6 cellular contexts compared by ENCODE assay signal in genomic region chr6:41071501-41071922, GRCh38. TPM values are rescaled to one million over a fixed set of nuclear protein-coding genes. Genes with fewer than 3 reads are reported as not detected.
DNase-seq lines count a peak whose midpoint lies in the region.

No MANE protein-coding gene starts in this region.

- H3K9me3 Mint-ChIP-seq in activated CD4-positive, alpha-beta T cell treated with anti-CD3 and anti-CD28 coated beads, Interleukin-2, amount 10 ng/mL, durations not matched to agents 7 days and 5 days, result no peaks in the 10 kb centered on the region
- H3K9me3 Mint-ChIP-seq in activated naive CD4-positive, alpha-beta T cell treated with anti-CD3 and anti-CD28 coated beads, Interleukin-2, amount 50 U/mL, for 24 hours, result no peaks in the 10 kb centered on the region

- POLR2A ChIA-PET in activated CD4-positive, alpha-beta T cell treated with anti-CD3 and anti-CD28 coated beads, Interleukin-2, amount 10 ng/mL, durations not matched to agents 7 days and 5 days (lab: Charles Lee), result no interaction called here

- peak overlapping the region; percentile 96 for H3K4me3 Mint-ChIP-seq in activated CD4-positive, alpha-beta T cell treated with anti-CD3 and anti-CD28 coated beads, Interleukin-2, amount 10 ng/mL, durations not matched to agents 7 days and 5 days
- H3K4me3 Mint-ChIP-seq in activated naive CD4-positive, alpha-beta T cell treated with anti-CD3 and anti-CD28 coated beads, Interleukin-2, amount 50 U/mL, for 24 hours, result peak overlapping the region; percentile 97

- peak overlapping the region; percentile 98 for H3K4me3 ChIP-seq in mesodermal cell (ENCODE audit: extremely low read depth, insufficient read depth, low read length, poor library complexity, severe bottlenecking)

- peaks cover 44% of the 10 kb centered on the region for H3K36me3 Mint-ChIP-seq in activated CD4-positive, alpha-beta T cell treated with anti-CD3 and anti-CD28 coated beads, Interleukin-2, amount 10 ng/mL, durations not matched to agents 7 days and 5 days (ENCODE audit: low read depth)
- H3K36me3 Mint-ChIP-seq in activated naive CD4-positive, alpha-beta T cell treated with anti-CD3 and anti-CD28 coated beads, Interleukin-2, amount 50 U/mL, for 24 hours, result peaks cover 19% of the 10 kb centered on the region

- H3K36me3 ChIP-seq in mesodermal cell (ENCODE audit: control insufficient read depth, insufficient read depth, low read length), result peaks cover 21% of the 10 kb centered on the region

- no peaks in the 10 kb centered on the region for H3K9me3 ChIP-seq in mesodermal cell (ENCODE audit: control insufficient read depth, low read length)

- CTCF ChIA-PET in activated CD4-positive, alpha-beta T cell treated with anti-CD3 and anti-CD28 coated beads, Interleukin-2, amount 10 ng/mL, durations not matched to agents 7 days and 5 days (lab: Charles Lee), result interaction anchor here (0.8 to 1.1 kb wide), 2 partner anchors 18 to 43 kb away, joined by 4 to 5 read pairs; partner anchors contain the start of gene APOBEC2

- no peaks in the 10 kb centered on the region for H3K27me3 Mint-ChIP-seq in activated CD4-positive, alpha-beta T cell treated with anti-CD3 and anti-CD28 coated beads, Interleukin-2, amount 10 ng/mL, durations not matched to agents 7 days and 5 days
- no peaks in the 10 kb centered on the region for H3K27me3 Mint-ChIP-seq in activated naive CD4-positive, alpha-beta T cell treated with anti-CD3 and anti-CD28 coated beads, Interleukin-2, amount 50 U/mL, for 24 hours

- peak overlapping the region; percentile 99 for H3K27ac Mint-ChIP-seq in activated CD4-positive, alpha-beta T cell treated with anti-CD3 and anti-CD28 coated beads, Interleukin-2, amount 10 ng/mL, durations not matched to agents 7 days and 5 days
- peak overlapping the region; percentile 97 for H3K27ac Mint-ChIP-seq in activated naive CD4-positive, alpha-beta T cell treated with anti-CD3 and anti-CD28 coated beads, Interleukin-2, amount 50 U/mL, for 24 hours

- WGBS in mesodermal cell (ENCODE audit: insufficient coverage in 2 of 2), 2 experiments, result 1% methylated on average over 13 to 14 of the region's 16 CpGs

- H3K4me1 Mint-ChIP-seq in activated CD4-positive, alpha-beta T cell treated with anti-CD3 and anti-CD28 coated beads, Interleukin-2, amount 10 ng/mL, durations not matched to agents 7 days and 5 days, result peaks cover 75% of the 10 kb centered on the region
- peaks cover 55% of the 10 kb centered on the region for H3K4me1 Mint-ChIP-seq in activated naive CD4-positive, alpha-beta T cell treated with anti-CD3 and anti-CD28 coated beads, Interleukin-2, amount 50 U/mL, for 24 hours

- in situ Hi-C loops in G401 (cut with HindIII; ENCODE audit: low sequenced_read_pairs), result no loop called here

- H3K27ac ChIP-seq in mesodermal cell (ENCODE audit: low read depth, low read length, severe bottlenecking), result peak overlapping the region; percentile 99

- no peak for DNase-seq in activated CD4-positive, alpha-beta T cell treated with anti-CD3 and anti-CD28 coated beads, Interleukin-2, amount 10 ng/mL, durations not matched to agents 7 days and 5 days
- DNase-seq in activated CD4-positive, alpha-beta T cell treated with anti-CD3 and anti-CD28 coated beads, Interleukin-2, amount 50 U/mL, for 48 hours, result no peak
- DNase-seq in G401 (ENCODE audit: low spot score) (no peak), EL (no peak)

- peaks cover 18% of the 10 kb centered on the region for H3K4me1 ChIP-seq in mesodermal cell (ENCODE audit: control insufficient read depth, insufficient read depth, low read length, poor library complexity, severe bottlenecking)

RNA-seq across cellular contexts. Expression of gene OARD1, which starts 0.6 kb away (rescaled TPM):
- total RNA-seq in activated CD4-positive, alpha-beta T cell treated with anti-CD3 and anti-CD28 coated beads, Interleukin-2, amount 10 ng/mL, durations not matched to agents 7 days and 5 days, result 10 to 100 TPM; 28.4 to 32.2 TPM
- polyA plus RNA-seq in mesodermal cell (2013, experiment 1 of 2), result 30.2 TPM
- polyA plus RNA-seq in mesodermal cell (2013, experiment 2 of 2), result 34.0 TPM
- 8.7 and 14.8 TPM in 2 replicates for total RNA-seq in G401 (2014; rRNA removed; shearing (Covaris generic))

RNA-seq across cellular contexts. Expression of gene NFYA, which starts 1.3 kb away (rescaled TPM):
- total RNA-seq in activated CD4-positive, alpha-beta T cell treated with anti-CD3 and anti-CD28 coated beads, Interleukin-2, amount 10 ng/mL, durations not matched to agents 7 days and 5 days, result 10 to 100 TPM; 33.8 to 36.9 TPM
- polyA plus RNA-seq in mesodermal cell (2013, experiment 1 of 2), result 44.2 TPM
- polyA plus RNA-seq in mesodermal cell (2013, experiment 2 of 2), result 38.6 TPM
- 21.2 and 26.8 TPM in 2 replicates for total RNA-seq in G401 (2014; rRNA removed; shearing (Covaris generic))

RNA-seq across cellular contexts. Expression of gene APOBEC2, which starts 18.5 kb away (rescaled TPM):
- not detected for total RNA-seq in activated CD4-positive, alpha-beta T cell treated with anti-CD3 and anti-CD28 coated beads, Interleukin-2, amount 10 ng/mL, durations not matched to agents 7 days and 5 days
- polyA plus RNA-seq in mesodermal cell (2013, experiment 1 of 2), result not detected
- polyA plus RNA-seq in mesodermal cell (2013, experiment 2 of 2), result not detected
- not detected in 2 replicates for total RNA-seq in G401 (2014; rRNA removed; shearing (Covaris generic))

RNA-seq across cellular contexts. Expression of gene TSPO2, which starts 29.2 kb away (rescaled TPM):
- total RNA-seq in activated CD4-positive, alpha-beta T cell treated with anti-CD3 and anti-CD28 coated beads, Interleukin-2, amount 10 ng/mL, durations not matched to agents 7 days and 5 days, result not detected
- polyA plus RNA-seq in mesodermal cell (2013, experiment 1 of 2), result not detected
- not detected for polyA plus RNA-seq in mesodermal cell (2013, experiment 2 of 2)
- not detected in 2 replicates for total RNA-seq in G401 (2014; rRNA removed; shearing (Covaris generic))

RNA-seq across cellular contexts. Expression of gene UNC5CL, which starts 32.5 kb away (rescaled TPM):
- total RNA-seq in activated CD4-positive, alpha-beta T cell treated with anti-CD3 and anti-CD28 coated beads, Interleukin-2, amount 10 ng/mL, durations not matched to agents 7 days and 5 days, result 1 to 10 TPM; 1.1 to 1.6 TPM
- 1.6 TPM for polyA plus RNA-seq in mesodermal cell (2013, experiment 1 of 2)
- polyA plus RNA-seq in mesodermal cell (2013, experiment 2 of 2), result 2.0 TPM
- total RNA-seq in G401 (2014; rRNA removed; shearing (Covaris generic)), result 0.71 TPM in 1 of 2 replicates, not detected in the other
